ENCODE assay signal across 8 cellular contexts in genomic region chr7:30595461-30596042, GRCh38. TPM values are rescaled to one million over a fixed set of nuclear protein-coding genes. Genes with fewer than 3 reads are reported as not detected.
DNase-seq lines count a peak whose midpoint lies in the region; ATAC-seq and TF ChIP-seq lines count a peak whose summit lies in the region.

No MANE protein-coding gene starts in this region.

- no peaks in the 10 kb centered on the region for H3K27me3 ChIP-seq in brain microvascular endothelial cell (replicated peaks)
- H3K27me3 ChIP-seq in lung (ENCODE audit: control insufficient read depth, insufficient read depth), result no peaks in the 10 kb centered on the region
- H3K27me3 ChIP-seq in upper lobe of right lung, result no peaks in the 10 kb centered on the region

- DNase-seq in ELF-1 (ENCODE audit: low read depth, low spot score) (peak; percentile 14), Kasumi-1 (lab: John Stamatoyannopoulos, UW) (peak; percentile 34 to 52), brain microvascular endothelial cell (no peak), lung (ENCODE audit: low spot score) (no peak), upper lobe of right lung (no peak), HuH-7.5 (ENCODE audit: low spot score) (no peak), AG20443 (ENCODE audit: low spot score) (no peak)

- WGBS in lung, 2 donors, result 2 to 6% methylated on average over 11 of the region's 11 CpGs

- H3K36me3 ChIP-seq in brain microvascular endothelial cell (replicated peaks) (peaks cover 27% of the 10 kb centered on the region), lung (ENCODE audit: control insufficient read depth in 2 of 2, insufficient read depth in 2 of 2, low read length in 2 of 2) (peaks cover 3 to 5% of the 10 kb centered on the region in 2 donors), upper lobe of right lung (peaks cover 21% of the 10 kb centered on the region)

- H3K4me1 ChIP-seq in lung (ENCODE audit: control insufficient read depth in 2 of 2, insufficient read depth in 2 of 2, low read length in 2 of 2) (peaks cover 6 to 11% of the 10 kb centered on the region in 2 donors), upper lobe of right lung (peaks cover 24% of the 10 kb centered on the region)

- in situ Hi-C loops in brain microvascular endothelial cell (cut with HindIII; ENCODE audit: low pct_ligation_motif_present, low sequenced_read_pairs), result no loop called here

- H3K4me3 ChIP-seq in brain microvascular endothelial cell (ENCODE audit: low read depth, low read length) (peak overlapping the region; percentile 96), lung (peak overlapping the region; percentile 91), upper lobe of right lung (peak overlapping the region; percentile 99)

- TF ChIP-seq CTCF in brain microvascular endothelial cell (IDR thresholded peaks at IDR 0.05; ENCODE audit: low read depth, low read length, missing control alignments) (no peak), lung (IDR thresholded peaks at IDR 0.05; ENCODE audit: control extremely low read depth, extremely low read depth) (no peak), upper lobe of right lung (IDR thresholded peaks at IDR 0.05) (no peak)

- intact Hi-C loops in upper lobe of right lung (cut with DNase I), result no loop called here

- H3K9me3 ChIP-seq in lung (ENCODE audit: control insufficient read depth in 2 of 2, insufficient read depth in 1 of 2, low read length in 1 of 2) (no peaks in the 10 kb centered on the region), upper lobe of right lung (no peaks in the 10 kb centered on the region)

- H3K27ac ChIP-seq in brain microvascular endothelial cell (peak overlapping the region; percentile 90), lung (ENCODE audit: low read depth in 1 of 2, low read length in 1 of 2) (peak overlapping the region; percentile 78 to 97), upper lobe of right lung (peak overlapping the region; percentile 97)

- ATAC-seq in lung (ENCODE audit: insufficient read depth, low FRiP score), result no peak
- ATAC-seq in upper lobe of right lung, result no peak
- ATAC-seq in HG02973 (IDR thresholded peaks at IDR 0.05; ENCODE audit: unreplicated experiment), result no peak

RNA-seq across cellular contexts. Expression of gene GARS1, which starts 0.9 kb away (rescaled TPM):
- total RNA-seq in lung, result 100 to 1,000 TPM in 1 of 2 donors, 10 to 100 TPM in 1; 55.5 to 132 TPM
- 10 to 100 TPM; 85.0 to 99.3 TPM for polyA plus RNA-seq in lung
- total RNA-seq in upper lobe of right lung, result 68.4 TPM

Comparison
In these comparisons a context has a peak if more than half of its experiments do, and no peak if none do; other contexts are left out.
1. DNase-seq: peak in ELF-1 (single experiment) and Kasumi-1 (2 of 2); none in brain microvascular endothelial cell (single experiment), lung (single experiment), upper lobe of right lung (single experiment), HuH-7.5 (single experiment) and AG20443 (single experiment).
2. Peak in every context shown above with its lines, with median percentiles within 50 percentile points of each other: H3K27ac ChIP-seq and H3K4me3 ChIP-seq.